Comparison of ENCODE assay signal across 29 cellular contexts in the genomic region with DNA sequence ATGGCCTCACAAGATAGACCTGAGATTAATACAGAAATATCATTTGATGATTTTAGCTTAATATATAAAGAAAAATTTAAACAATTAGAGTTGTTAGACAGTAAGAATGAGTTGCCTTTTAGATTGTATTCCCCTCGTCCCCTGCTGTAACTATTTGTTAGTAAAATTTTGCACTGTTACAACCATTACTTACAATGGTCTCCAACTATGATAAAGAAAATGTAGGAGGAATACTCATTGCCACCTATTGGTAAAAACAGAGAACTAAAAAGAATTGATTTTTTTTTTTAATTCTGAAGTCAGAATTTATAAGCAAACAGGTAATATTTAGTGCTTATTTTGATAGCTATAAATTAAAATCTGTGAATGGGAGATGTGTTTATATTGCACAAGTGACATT.
DNase-seq lines count a peak whose midpoint lies in the region; ATAC-seq and TF ChIP-seq lines count a peak whose summit lies in the region.
"Had no signal": no experiment of that assay in that cellular context is flagged by ENCODE, and none has a peak within 500 bp of the region (broad histone marks: within the 10 kb centered on the region; RNA-seq: fewer than 3 reads in every experiment).

No MANE protein-coding gene starts in this region.

- ATAC-seq in GM21786 (IDR thresholded peaks at IDR 0.05; ENCODE audit: unreplicated experiment) (no peak), GM19035 (IDR thresholded peaks at IDR 0.05; ENCODE audit: unreplicated experiment) (no peak)
- ATAC-seq in stimulated activated naive CD8-positive, alpha-beta T cell treated with anti-CD3 and anti-CD28 coated beads, Interleukin-15, Interleukin-2, amounts not matched to agents 100 U/mL and 50 U/mL, for 24 hours = no peak
- ATAC-seq: T-cell had no signal

- H4K20me1 ChIP-seq in hepatocyte (ENCODE audit: insufficient read depth, poor library complexity, severe bottlenecking) = no peaks in the 10 kb centered on the region
- H4K20me1 ChIP-seq: BLaER1 had no signal

- no peaks in the 10 kb centered on the region for H3K79me2 ChIP-seq in hepatocyte

- TF ChIP-seq CTCF in BE2C (IDR thresholded peaks at IDR 0.05; ENCODE audit: low read depth, low read length) (peak; percentile 16; the same call in 1 of the 2 replicates), LNCAP (IDR thresholded peaks at IDR 0.05) (peak; percentile 46; the same call in 1 of the 2 replicates), VCaP (conservative IDR thresholded peaks at IDR 0.05) (peak; percentile 55), hepatocyte (IDR thresholded peaks at IDR 0.05; ENCODE audit: poor library complexity) (peak; percentile 30)

- no peak overlapping the region for H3K27ac ChIP-seq in VCaP
- H3K27ac ChIP-seq in hepatocyte = no peak overlapping the region
- H3K27ac ChIP-seq: BLaER1, colonic mucosa, KMS-11, tibial artery had no signal

- H3K36me3 ChIP-seq in BE2C (no peaks in the 10 kb centered on the region), hepatocyte (replicated peaks; ENCODE audit: insufficient read depth, low read depth) (no peaks in the 10 kb centered on the region), HAP-1 (replicated peaks) (no peaks in the 10 kb centered on the region)
- H3K36me3 ChIP-seq: BLaER1, colonic mucosa, tibial artery had no signal

- 86% methylated on average over 1 of the region's 1 CpG for WGBS in hepatocyte (ENCODE audit: low lambda C conversion rate, missing lambda C conversion rate)

- no peaks in the 10 kb centered on the region for H3K27me3 ChIP-seq in BE2C
- H3K27me3 ChIP-seq in hepatocyte = no peaks in the 10 kb centered on the region
- no peaks in the 10 kb centered on the region for H3K27me3 ChIP-seq in HAP-1 (ENCODE audit: low read depth)
- H3K27me3 ChIP-seq: BLaER1, colonic mucosa, tibial artery had no signal

- in situ Hi-C loops in HAP-1 (cut with MboI; ENCODE audit: low sequenced_read_pairs) = no loop called here

- H3K4me3 ChIP-seq in BE2C (ENCODE audit: low read depth, low read length) = no peak overlapping the region
- H3K4me3 ChIP-seq in hepatocyte = no peak overlapping the region
- H3K4me3 ChIP-seq in HAP-1 = no peak overlapping the region
- H3K4me3 ChIP-seq: BLaER1, colonic mucosa, tibial artery had no signal

- DNase-seq in BE2C (no peak), hepatocyte (ENCODE audit: low spot score) (no peak), HAP-1 (ENCODE audit: low spot score in 2 of 2) (no peak)
- DNase-seq in stimulated activated naive CD8-positive, alpha-beta T cell treated with anti-CD3 and anti-CD28 coated beads, Interleukin-15, Interleukin-2, amounts not matched to agents 100 U/mL and 50 U/mL, for 24 hours = no peak
- DNase-seq: activated B cell treated with CpG ODN at 0.5 μM for 24 hours; activated CD4-positive, alpha-beta T cell treated with anti-CD3 and anti-CD28 coated beads, Interleukin-2, amount 10 ng/mL, durations not matched to agents 7 days and 5 days; amygdala; Caco-2; colonic mucosa; effector CD8-positive, alpha-beta T cell; H7; head of caudate nucleus; kidney; midbrain; naive B cell; NCI-H1436 treated with DMSO at 0.1 percent for 48 hours; NCI-H2081 treated with DMSO at 0.1 percent for 48 hours; NCI-H345; nucleus accumbens; RPMI8226; stimulated activated CD4-positive, alpha-beta T cell treated with anti-CD3 and anti-CD28 coated beads, Interleukin-4, amount 100 ng/mL, for 24 hours; T-cell; tibial artery had no signal

- no peaks in the 10 kb centered on the region for H3K9me3 ChIP-seq in BE2C
- H3K9me3 ChIP-seq in hepatocyte (ENCODE audit: low read depth) = no peaks in the 10 kb centered on the region
- H3K9me3 ChIP-seq in HAP-1 = no peaks in the 10 kb centered on the region
- H3K9me3 ChIP-seq: BLaER1, Caco-2, colonic mucosa, tibial artery had no signal

- H3K9me2 ChIP-seq in hepatocyte (replicated peaks; ENCODE audit: insufficient read depth) = no peaks in the 10 kb centered on the region

- H2AFZ ChIP-seq in hepatocyte = no peak overlapping the region

- no peaks in the 10 kb centered on the region for H3K4me1 ChIP-seq in BE2C
- H3K4me1 ChIP-seq in hepatocyte (ENCODE audit: insufficient read depth) = peaks cover 3% of the 10 kb centered on the region
- H3K4me1 ChIP-seq in HAP-1 = no peaks in the 10 kb centered on the region
- H3K4me1 ChIP-seq: BLaER1, Caco-2, colonic mucosa had no signal

- no peak overlapping the region for H3K4me2 ChIP-seq in hepatocyte
- H3K4me2 ChIP-seq: BLaER1, KMS-11 had no signal
